Comparison of ENCODE assay signal across 8 cellular contexts in genomic region chr1:230641346-230641745, GRCh38. TPM values are rescaled to one million over a fixed set of nuclear protein-coding genes. Genes with fewer than 3 reads are reported as not detected.
DNase-seq lines count a peak whose midpoint lies in the region; ATAC-seq and TF ChIP-seq lines count a peak whose summit lies in the region.
"Had no signal": no experiment of that assay in that cellular context is flagged by ENCODE, and none has a peak within 500 bp of the region (broad histone marks: within the 10 kb centered on the region; RNA-seq: fewer than 3 reads in every experiment).

No MANE protein-coding gene starts in this region.

- TF ChIP-seq CTCF in PC-3 (conservative IDR thresholded peaks at IDR 0.05; ENCODE audit: low read depth, low read length) (no peak), endodermal cell (conservative IDR thresholded peaks at IDR 0.05) (no peak), progenitor cell of endocrine pancreas (IDR thresholded peaks at IDR 0.05; ENCODE audit: unreplicated experiment) (no peak)

- POLR2A ChIA-PET in PC-3 (lab: Charles Lee; ENCODE audit: unreplicated experiment), result interaction anchor here (0.9 kb wide), 1 partner anchor 9 kb away, joined by 5 read pairs; no protein-coding TSS in a partner anchor

- no peak overlapping the region for H3K27ac ChIP-seq in PC-3 (ENCODE audit: low read length)
- H3K27ac ChIP-seq in endodermal cell (ENCODE audit: low read depth, low read length), result no peak overlapping the region
- H3K27ac ChIP-seq: body of pancreas had no signal

- H3K4me1 Mint-ChIP-seq in endodermal cell (peaks cover 15% of the 10 kb centered on the region), progenitor cell of endocrine pancreas (ENCODE audit: low read depth) (peaks cover 43% of the 10 kb centered on the region)

- in situ Hi-C loops in HAP-1 (cut with MboI; ENCODE audit: low sequenced_read_pairs), result loop anchor here (25.0 kb wide), 1 partner anchor 571 kb away; no protein-coding TSS in a partner anchor

- peaks cover 39% of the 10 kb centered on the region for H3K79me2 ChIP-seq in PC-3 (ENCODE audit: low read length)

- WGBS in endodermal cell (ENCODE audit: insufficient coverage in 1 of 2, insufficient read length in 1 of 2), 2 experiments, result 91 to 93% methylated on average over 5 to 6 of the region's 6 CpGs

- H3K36me3 ChIP-seq in HAP-1 (replicated peaks) (no peaks in the 10 kb centered on the region), PC-3 (ENCODE audit: low read depth, low read length) (peaks cover 3% of the 10 kb centered on the region; the same call in 1 of the 2 replicates), endodermal cell (ENCODE audit: control insufficient read depth, insufficient read depth, low read length) (no peaks in the 10 kb centered on the region)

- H3K4me1 ChIP-seq in HAP-1, result peaks cover 12% of the 10 kb centered on the region
- peaks cover 25% of the 10 kb centered on the region for H3K4me1 ChIP-seq in PC-3 (ENCODE audit: insufficient read depth, low read length)
- peaks cover 3% of the 10 kb centered on the region for H3K4me1 ChIP-seq in endodermal cell (ENCODE audit: control insufficient read depth, insufficient read depth, low read length)

- H4K20me1 ChIP-seq in PC-3 (ENCODE audit: low read length), result peaks cover 24% of the 10 kb centered on the region

- peaks cover 20% of the 10 kb centered on the region for H3K27me3 ChIP-seq in HAP-1 (ENCODE audit: low read depth)
- peaks cover 41% of the 10 kb centered on the region for H3K27me3 ChIP-seq in PC-3 (ENCODE audit: low read length)
- H3K27me3 ChIP-seq in endodermal cell (ENCODE audit: control insufficient read depth, insufficient read depth, low read length, poor library complexity, severe bottlenecking), result peaks cover 16% of the 10 kb centered on the region
- H3K27me3 ChIP-seq: body of pancreas had no signal

- no peak overlapping the region for H2AFZ ChIP-seq in PC-3 (ENCODE audit: low read length)

- H3K27ac Mint-ChIP-seq in endodermal cell, result no peak overlapping the region
- H3K27ac Mint-ChIP-seq in progenitor cell of endocrine pancreas, result no peak overlapping the region

- no peak for DNase-seq in HAP-1 (ENCODE audit: low spot score in 2 of 2)
- peak; percentile 60 for DNase-seq in PC-3
- no peak for DNase-seq in endodermal cell
- no peak for DNase-seq in progenitor cell of endocrine pancreas (ENCODE audit: low spot score, unreplicated experiment)
- no peak for DNase-seq in NCI-H446 (lab: John Stamatoyannopoulos, UW)
- no peak for DNase-seq in putamen (ENCODE audit: low spot score)
- DNase-seq: body of pancreas had no signal

- no peak overlapping the region for H3K9ac ChIP-seq in PC-3 (ENCODE audit: low read length)
- no peak overlapping the region for H3K9ac ChIP-seq in endodermal cell (ENCODE audit: extremely low read depth, low read length, poor library complexity, severe bottlenecking)

- H3K9me3 Mint-ChIP-seq in endodermal cell (no peaks in the 10 kb centered on the region), progenitor cell of endocrine pancreas (ENCODE audit: low read depth) (no peaks in the 10 kb centered on the region)

- peak overlapping the region; percentile 97; the same call in 1 of the 2 replicates for H3K4me3 ChIP-seq in HAP-1
- H3K4me3 ChIP-seq in PC-3 (ENCODE audit: low read length), result no peak overlapping the region
- peak overlapping the region; percentile 100 for H3K4me3 ChIP-seq in endodermal cell (ENCODE audit: low read length)
- H3K4me3 ChIP-seq: body of pancreas had no signal

- CTCF ChIA-PET in PC-3 (lab: Charles Lee), result no interaction called here

- H3K36me3 Mint-ChIP-seq in endodermal cell (ENCODE audit: low read depth) (peaks cover 5% of the 10 kb centered on the region), progenitor cell of endocrine pancreas (ENCODE audit: insufficient read depth) (peaks cover 2% of the 10 kb centered on the region)

- H3K4me3 Mint-ChIP-seq in endodermal cell, result peak overlapping the region; percentile 91
- H3K4me3 Mint-ChIP-seq in progenitor cell of endocrine pancreas (ENCODE audit: low read depth), result peak overlapping the region; percentile 97

- H3F3A ChIP-seq in PC-3 (ENCODE audit: low read length, unreplicated experiment), result no peaks in the 10 kb centered on the region

- 0 out of 2 replicates have a peak overlapping the region, but pooled peaks have one; percentile 9 for H3K4me2 ChIP-seq in PC-3 (ENCODE audit: low read length)

- no peaks in the 10 kb centered on the region for H3K9me2 ChIP-seq in PC-3 (replicated peaks; ENCODE audit: low read length)

- H3K9me3 ChIP-seq in HAP-1, result no peaks in the 10 kb centered on the region
- H3K9me3 ChIP-seq in PC-3 (ENCODE audit: low read length), result no peaks in the 10 kb centered on the region
- no peaks in the 10 kb centered on the region for H3K9me3 ChIP-seq in endodermal cell (ENCODE audit: control insufficient read depth, low read length)
- H3K9me3 ChIP-seq: body of pancreas had no signal

- no TSS peak for BruUV-seq in PC-3 (replicated peaks; lab: Mats Ljungman, UMichigan)

- H3K27me3 Mint-ChIP-seq in endodermal cell (ENCODE audit: insufficient read depth) (peaks cover 20% of the 10 kb centered on the region), progenitor cell of endocrine pancreas (no peaks in the 10 kb centered on the region)

- ATAC-seq in PC-3 (no peak), GM19023 (IDR thresholded peaks at IDR 0.05; ENCODE audit: unreplicated experiment) (no peak)

- intact Hi-C loops in PC-3 (cut with micrococcal nuclease), result no loop called here

RNA-seq across cellular contexts. Expression of gene COG2, which starts 0.9 kb away (rescaled TPM):
- total RNA-seq in PC-3 (2014; rRNA removed) (42.0 and 51.0 TPM in 2 replicates), endodermal cell (10 to 100 TPM; 26.1 to 29.7 TPM), progenitor cell of endocrine pancreas (45.2 and 48.3 TPM in 2 replicates)
- polyA plus RNA-seq in endodermal cell (2013, experiment 1 of 2), result 31.5 TPM
- 28.2 TPM for polyA plus RNA-seq in endodermal cell (2013, experiment 2 of 2)
